Comparison of ENCODE assay signal across 12 cellular contexts in genomic region chr9:124238546-124239140, GRCh38. TPM values are rescaled to one million over a fixed set of nuclear protein-coding genes. Genes with fewer than 3 reads are reported as not detected.
DNase-seq lines count a peak whose midpoint lies in the region; ATAC-seq and TF ChIP-seq lines count a peak whose summit lies in the region.
"Had no signal": no experiment of that assay in that cellular context is flagged by ENCODE, and none has a peak within 500 bp of the region (broad histone marks: within the 10 kb centered on the region; RNA-seq: fewer than 3 reads in every experiment).

No MANE protein-coding gene starts in this region.

- H3K4me3 Mint-ChIP-seq in activated naive CD4-positive, alpha-beta T cell treated with anti-CD3 and anti-CD28 coated beads, Interleukin-2, amount 50 U/mL, for 24 hours = no peak overlapping the region
- H3K4me3 Mint-ChIP-seq in activated naive CD8-positive, alpha-beta T cell treated with anti-CD3 and anti-CD28 coated beads, Interleukin-2, amount 50 U/mL, for 24 hours = no peak overlapping the region
- H3K4me3 Mint-ChIP-seq in osteocyte (ENCODE audit: unreplicated experiment) = no peak overlapping the region
- H3K4me3 Mint-ChIP-seq: mesothelial cell of epicardium had no signal

- peaks cover 8% of the 10 kb centered on the region for H3K27me3 Mint-ChIP-seq in activated naive CD4-positive, alpha-beta T cell treated with anti-CD3 and anti-CD28 coated beads, Interleukin-2, amount 50 U/mL, for 24 hours
- peaks cover 16% of the 10 kb centered on the region for H3K27me3 Mint-ChIP-seq in activated naive CD8-positive, alpha-beta T cell treated with anti-CD3 and anti-CD28 coated beads, Interleukin-2, amount 50 U/mL, for 24 hours
- H3K27me3 Mint-ChIP-seq in osteocyte (ENCODE audit: unreplicated experiment) = peaks cover 28% of the 10 kb centered on the region

- H3K9me3 Mint-ChIP-seq in activated naive CD4-positive, alpha-beta T cell treated with anti-CD3 and anti-CD28 coated beads, Interleukin-2, amount 50 U/mL, for 24 hours = no peaks in the 10 kb centered on the region
- H3K9me3 Mint-ChIP-seq in activated naive CD8-positive, alpha-beta T cell treated with anti-CD3 and anti-CD28 coated beads, Interleukin-2, amount 50 U/mL, for 24 hours = no peaks in the 10 kb centered on the region
- peaks cover 5% of the 10 kb centered on the region for H3K9me3 Mint-ChIP-seq in osteocyte (ENCODE audit: unreplicated experiment)

- H3K27ac Mint-ChIP-seq in activated naive CD4-positive, alpha-beta T cell treated with anti-CD3 and anti-CD28 coated beads, Interleukin-2, amount 50 U/mL, for 24 hours = peak overlapping the region; percentile 66
- no peak overlapping the region for H3K27ac Mint-ChIP-seq in activated naive CD8-positive, alpha-beta T cell treated with anti-CD3 and anti-CD28 coated beads, Interleukin-2, amount 50 U/mL, for 24 hours
- H3K27ac Mint-ChIP-seq in osteocyte (ENCODE audit: unreplicated experiment) = no peak overlapping the region
- H3K27ac Mint-ChIP-seq: mesothelial cell of epicardium had no signal

- no peak for DNase-seq in activated naive CD4-positive, alpha-beta T cell treated with anti-CD3 and anti-CD28 coated beads, Interleukin-2, amount 50 U/mL, for 16 hours
- DNase-seq in activated naive CD8-positive, alpha-beta T cell treated with anti-CD3 and anti-CD28 coated beads, Interleukin-2, amount 50 U/mL, for 24 hours = no peak
- DNase-seq in A172 (ENCODE audit: low spot score) (no peak), osteocyte (ENCODE audit: extremely low spot score, unreplicated experiment) (no peak), NCI-H526 treated with DMSO at 0.1 percent for 48 hours (lab: John Stamatoyannopoulos, UW) (no peak), T-helper 9 cell (no peak)
- DNase-seq: DMS79 treated with DMSO at 0.1 percent for 48 hours; stimulated activated CD4-positive, alpha-beta T cell treated with anti-CD3 and anti-CD28 coated beads, Interleukin-15, amount 100 ng/mL, for 24 hours had no signal

- H3K36me3 Mint-ChIP-seq in activated naive CD4-positive, alpha-beta T cell treated with anti-CD3 and anti-CD28 coated beads, Interleukin-2, amount 50 U/mL, for 24 hours = no peaks in the 10 kb centered on the region
- H3K36me3 Mint-ChIP-seq in activated naive CD8-positive, alpha-beta T cell treated with anti-CD3 and anti-CD28 coated beads, Interleukin-2, amount 50 U/mL, for 24 hours (ENCODE audit: low read depth) = no peaks in the 10 kb centered on the region
- peaks cover 2% of the 10 kb centered on the region for H3K36me3 Mint-ChIP-seq in osteocyte (ENCODE audit: unreplicated experiment)
- H3K36me3 Mint-ChIP-seq: mesothelial cell of epicardium had no signal

- TF ChIP-seq CTCF in osteocyte (IDR thresholded peaks at IDR 0.05) = no peak

- no peaks in the 10 kb centered on the region for H3K4me1 Mint-ChIP-seq in activated naive CD4-positive, alpha-beta T cell treated with anti-CD3 and anti-CD28 coated beads, Interleukin-2, amount 50 U/mL, for 24 hours
- peaks cover 56% of the 10 kb centered on the region for H3K4me1 Mint-ChIP-seq in activated naive CD8-positive, alpha-beta T cell treated with anti-CD3 and anti-CD28 coated beads, Interleukin-2, amount 50 U/mL, for 24 hours
- H3K4me1 Mint-ChIP-seq in osteocyte (ENCODE audit: unreplicated experiment) = peaks cover 18% of the 10 kb centered on the region

- ATAC-seq in HG03039 (IDR thresholded peaks at IDR 0.05; ENCODE audit: unreplicated experiment) = peak; percentile 7
- peak; percentile 67 for ATAC-seq in activated naive CD8-positive, alpha-beta T cell treated with anti-CD3 and anti-CD28 coated beads, Interleukin-2, amount 50 U/mL, for 24 hours
- ATAC-seq: Panc1 had no signal

RNA-seq across cellular contexts. Expression of gene NEK6, which starts 19.1 kb away (rescaled TPM):
- total RNA-seq in A172 (2014; rRNA removed; shearing (Covaris generic)) = 33.3 and 35.6 TPM in 2 replicates
- total RNA-seq in osteocyte = 111 and 115 TPM in 2 replicates
